ENCODE assay signal across 9 cellular contexts in the genomic region with DNA sequence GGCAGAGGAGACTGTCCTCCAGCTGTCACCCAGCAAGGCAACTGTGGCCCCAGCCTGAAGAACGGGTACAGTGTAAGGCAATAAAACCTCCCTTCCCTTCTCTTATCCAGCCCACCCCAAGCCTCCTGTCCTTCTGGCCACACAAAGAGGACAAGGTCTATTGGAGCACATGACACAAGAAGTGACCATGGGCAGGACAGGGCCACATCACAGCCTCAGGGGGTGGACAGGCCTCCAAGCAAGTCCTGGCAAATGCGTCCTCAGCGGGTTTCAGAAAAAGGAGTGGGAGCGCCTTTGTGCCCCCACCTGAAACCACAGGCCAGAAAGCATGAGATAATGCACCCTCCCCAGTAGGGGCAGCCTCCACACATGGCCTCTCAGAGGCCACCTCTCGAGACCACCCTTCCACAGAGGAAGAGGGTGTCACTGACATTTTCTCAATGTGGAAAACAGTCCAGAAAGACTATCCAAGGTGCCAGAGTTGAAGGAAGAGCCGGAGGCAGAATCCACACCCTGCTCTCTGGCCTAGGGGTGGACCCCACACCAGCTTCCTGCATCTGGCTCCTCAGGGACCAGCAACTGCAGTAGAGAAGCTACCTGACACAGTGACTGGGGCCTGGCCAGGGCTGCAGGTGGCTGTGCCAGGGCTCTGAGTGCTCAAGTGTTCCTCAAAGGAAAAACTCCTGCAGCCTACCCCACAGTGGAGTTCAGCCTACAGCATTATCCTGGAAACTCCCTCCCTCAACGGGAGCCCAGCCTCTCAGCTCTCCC. TPM values are rescaled to one million over a fixed set of nuclear protein-coding genes. Genes with fewer than 3 reads are reported as not detected.
A peak's percentile ranks its signal among the peaks of the same experiment; 100 is the strongest.
DNase-seq lines count a peak whose midpoint lies in the region; ATAC-seq lines count a peak whose summit lies in the region.
"Had no signal": no experiment of that assay in that cellular context is flagged by ENCODE, and none has a peak within 500 bp of the region (broad histone marks: within the 10 kb centered on the region; RNA-seq: fewer than 3 reads in every experiment).

No MANE protein-coding gene starts in this region.

- no peaks in the 10 kb centered on the region for H3K27me3 Mint-ChIP-seq in stimulated activated naive CD8-positive, alpha-beta T cell treated with anti-CD3 and anti-CD28 coated beads, Interleukin-15, Interleukin-2, amounts not matched to agents 100 ng/mL and 50 ng/mL, for 24 hours
- no peaks in the 10 kb centered on the region for H3K27me3 Mint-ChIP-seq in dendritic cell treated with granulocyte-macrophage colony-stimulating factor and Interleukin-4, amounts not matched to agents 40 ng/mL and 50 ng/mL, for 4 days
- H3K27me3 Mint-ChIP-seq in naive thymus-derived CD4-positive, alpha-beta T cell: no peaks in the 10 kb centered on the region

- peaks cover 87% of the 10 kb centered on the region for H3K4me1 Mint-ChIP-seq in stimulated activated naive CD8-positive, alpha-beta T cell treated with anti-CD3 and anti-CD28 coated beads, Interleukin-15, Interleukin-2, amounts not matched to agents 100 ng/mL and 50 ng/mL, for 24 hours (ENCODE audit: low read depth)
- peaks cover 94% of the 10 kb centered on the region for H3K4me1 Mint-ChIP-seq in dendritic cell treated with granulocyte-macrophage colony-stimulating factor and Interleukin-4, amounts not matched to agents 40 ng/mL and 50 ng/mL, for 4 days (ENCODE audit: low read depth)
- H3K4me1 Mint-ChIP-seq in naive thymus-derived CD4-positive, alpha-beta T cell: peaks cover 32 to 70% (median 61%) of the 10 kb centered on the region in 7 donors

- no peaks in the 10 kb centered on the region for H3K9me3 ChIP-seq in naive thymus-derived CD4-positive, alpha-beta T cell (ENCODE audit: control insufficient read depth in 2 of 3, low read length in 3 of 3)
- H3K9me3 ChIP-seq in MG63: no peaks in the 10 kb centered on the region

- H3K27me3 ChIP-seq in naive thymus-derived CD4-positive, alpha-beta T cell (ENCODE audit: control insufficient read depth in 2 of 2, insufficient read depth in 2 of 2, low read length in 2 of 2): no peaks in the 10 kb centered on the region
- no peaks in the 10 kb centered on the region for H3K27me3 ChIP-seq in MG63

- no peaks in the 10 kb centered on the region for H3K9me3 Mint-ChIP-seq in stimulated activated naive CD8-positive, alpha-beta T cell treated with anti-CD3 and anti-CD28 coated beads, Interleukin-15, Interleukin-2, amounts not matched to agents 100 ng/mL and 50 ng/mL, for 24 hours
- H3K9me3 Mint-ChIP-seq in dendritic cell treated with granulocyte-macrophage colony-stimulating factor and Interleukin-4, amounts not matched to agents 40 ng/mL and 50 ng/mL, for 4 days: peaks cover 11% of the 10 kb centered on the region
- peaks cover 0 to 12% (median 0%) of the 10 kb centered on the region in 11 donors for H3K9me3 Mint-ChIP-seq in naive thymus-derived CD4-positive, alpha-beta T cell

- H3K4me3 Mint-ChIP-seq in stimulated activated naive CD8-positive, alpha-beta T cell treated with anti-CD3 and anti-CD28 coated beads, Interleukin-15, Interleukin-2, amounts not matched to agents 100 ng/mL and 50 ng/mL, for 24 hours: no peak overlapping the region
- H3K4me3 Mint-ChIP-seq in dendritic cell treated with granulocyte-macrophage colony-stimulating factor and Interleukin-4, amounts not matched to agents 40 ng/mL and 50 ng/mL, for 4 days: no peak overlapping the region
- peak overlapping the region in 2 of 10 donors; percentile 19 to 51 for H3K4me3 Mint-ChIP-seq in naive thymus-derived CD4-positive, alpha-beta T cell

- CTCF ChIA-PET in naive thymus-derived CD4-positive, alpha-beta T cell (lab: Charles Lee): no interaction called here

- peaks cover 0 to 35% (median 7%) of the 10 kb centered on the region in 3 experiments for H3K36me3 ChIP-seq in naive thymus-derived CD4-positive, alpha-beta T cell (ENCODE audit: control insufficient read depth in 2 of 3, insufficient read depth in 3 of 3, low read length in 3 of 3)
- peaks cover 16% of the 10 kb centered on the region for H3K36me3 ChIP-seq in MG63

- DNase-seq in stimulated activated naive CD8-positive, alpha-beta T cell treated with anti-CD3 and anti-CD28 coated beads, Interleukin-15, Interleukin-2, amounts not matched to agents 100 U/mL and 50 U/mL, for 24 hours: no peak
- DNase-seq in naive thymus-derived CD4-positive, alpha-beta T cell: no peak
- no peak for DNase-seq in GF-D8 (lab: John Stamatoyannopoulos, UW)
- no peak for DNase-seq in MG63
- DNase-seq in NCI-H128 (lab: John Stamatoyannopoulos, UW; ENCODE audit: unreplicated experiment): no peak
- no peak for DNase-seq in activated T-cell treated with anti-CD3 and anti-CD28 coated beads for 4 hours

- peaks cover 42% of the 10 kb centered on the region for H3K36me3 Mint-ChIP-seq in stimulated activated naive CD8-positive, alpha-beta T cell treated with anti-CD3 and anti-CD28 coated beads, Interleukin-15, Interleukin-2, amounts not matched to agents 100 ng/mL and 50 ng/mL, for 24 hours (ENCODE audit: low read depth)
- H3K36me3 Mint-ChIP-seq in dendritic cell treated with granulocyte-macrophage colony-stimulating factor and Interleukin-4, amounts not matched to agents 40 ng/mL and 50 ng/mL, for 4 days (ENCODE audit: low read depth): peaks cover 48% of the 10 kb centered on the region
- H3K36me3 Mint-ChIP-seq in naive thymus-derived CD4-positive, alpha-beta T cell: peaks cover 0 to 24% (median 17%) of the 10 kb centered on the region in 5 donors

- intact Hi-C loops in dendritic cell treated with granulocyte-macrophage colony-stimulating factor and Interleukin-4, amounts not matched to agents 40 ng/mL and 50 ng/mL, for 4 days (cut with micrococcal nuclease): loop anchor here (2.0 kb wide), 1 partner anchor 20 kb away; no protein-coding TSS in a partner anchor
- intact Hi-C loops in naive thymus-derived CD4-positive, alpha-beta T cell (cut with micrococcal nuclease): no loop called here

- H3K27ac Mint-ChIP-seq in stimulated activated naive CD8-positive, alpha-beta T cell treated with anti-CD3 and anti-CD28 coated beads, Interleukin-15, Interleukin-2, amounts not matched to agents 100 ng/mL and 50 ng/mL, for 24 hours: peak overlapping the region; percentile 36
- H3K27ac Mint-ChIP-seq in dendritic cell treated with granulocyte-macrophage colony-stimulating factor and Interleukin-4, amounts not matched to agents 40 ng/mL and 50 ng/mL, for 4 days: peak overlapping the region; percentile 85
- peak overlapping the region in 8 of 9 donors; percentile 42 to 86 (median 72) for H3K27ac Mint-ChIP-seq in naive thymus-derived CD4-positive, alpha-beta T cell

- H3K4me3 ChIP-seq in naive thymus-derived CD4-positive, alpha-beta T cell (ENCODE audit: low read length): no peak overlapping the region
- no peak overlapping the region for H3K4me3 ChIP-seq in MG63

- POLR2A ChIA-PET in naive thymus-derived CD4-positive, alpha-beta T cell (lab: Charles Lee): interaction anchor here (1.8 kb wide), 1 partner anchor 44 kb away, joined by 6 read pairs; a partner anchor contains a TSS

- H3K27ac ChIP-seq in naive thymus-derived CD4-positive, alpha-beta T cell (ENCODE audit: low read depth, low read length): no peak overlapping the region

- ATAC-seq in stimulated activated naive CD8-positive, alpha-beta T cell treated with anti-CD3 and anti-CD28 coated beads, Interleukin-15, Interleukin-2, amounts not matched to agents 100 U/mL and 50 U/mL, for 24 hours: no peak
- ATAC-seq in naive thymus-derived CD4-positive, alpha-beta T cell: no peak

- peaks cover 21 to 45% of the 10 kb centered on the region in 2 donors for H3K4me1 ChIP-seq in naive thymus-derived CD4-positive, alpha-beta T cell (ENCODE audit: control insufficient read depth in 2 of 2, insufficient read depth in 2 of 2, low read length in 2 of 2)

RNA-seq across cellular contexts. Expression of a gene that starts 43.9 kb away (rescaled TPM):
- 10 to 100 TPM; 51.6 to 61.5 (median 56.9) TPM for total RNA-seq in naive thymus-derived CD4-positive, alpha-beta T cell
- polyA plus RNA-seq in naive thymus-derived CD4-positive, alpha-beta T cell: 100 to 1,000 TPM in 1 of 2 donors, 10 to 100 TPM in 1; 88.2 to 115 TPM
- 12.0 and 13.7 TPM in 2 replicates for total RNA-seq in MG63 (2014; rRNA removed; shearing (Covaris generic); ENCODE audit: low replicate concordance)

RNA-seq across cellular contexts. Expression of a gene that starts 46.8 kb away (rescaled TPM):
- total RNA-seq in naive thymus-derived CD4-positive, alpha-beta T cell: 100 to 1,000 TPM in 2 of 5 experiments, 10 to 100 TPM in 3; 48.8 to 289 (median 94.0) TPM
- polyA plus RNA-seq in naive thymus-derived CD4-positive, alpha-beta T cell: 1 to 10 TPM; 1.7 to 4.9 TPM
- total RNA-seq in MG63 (2014; rRNA removed; shearing (Covaris generic); ENCODE audit: low replicate concordance): 0.99 and 4.8 TPM in 2 replicates

RNA-seq across cellular contexts. Expression of a gene that starts 55.1 kb away (rescaled TPM):
- not detected for total RNA-seq in naive thymus-derived CD4-positive, alpha-beta T cell
- not detected for polyA plus RNA-seq in naive thymus-derived CD4-positive, alpha-beta T cell
- total RNA-seq in MG63 (2014; rRNA removed; shearing (Covaris generic); ENCODE audit: low replicate concordance): not detected in 2 replicates
- total RNA-seq: RPMI7951 had no signal
